In the genomic region with DNA sequence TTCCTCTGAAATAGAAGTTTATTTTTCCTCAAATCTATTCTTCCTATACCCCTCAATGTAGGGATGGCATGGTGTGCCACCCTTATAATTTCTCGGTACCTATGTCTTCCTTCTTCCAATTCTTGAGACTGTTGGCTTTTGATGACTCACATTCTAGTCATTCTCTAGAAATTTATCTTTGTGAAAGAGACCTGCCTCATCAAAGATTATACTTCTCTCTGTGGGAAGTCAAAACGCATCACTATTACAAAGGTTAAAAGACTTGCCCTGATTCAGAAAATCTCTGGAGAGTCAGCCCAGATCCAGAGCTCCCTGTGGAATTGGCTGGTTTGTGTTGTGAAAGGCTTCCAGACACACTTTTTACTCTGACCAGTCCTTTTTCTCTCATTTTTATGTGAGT, we compare ENCODE assay signal across 16 cellular contexts.
"Had no signal": no experiment of that assay in that cellular context is flagged by ENCODE, and none has a peak within 500 bp of the region (broad histone marks: within the 10 kb centered on the region; RNA-seq: fewer than 3 reads in every experiment).

No MANE protein-coding gene starts in this region.

- H3K4me3 Mint-ChIP-seq: activated CD4-positive, alpha-beta T cell treated with anti-CD3 and anti-CD28 coated beads for 36 hours; nephron; T-cell had no signal

- H3K4me1 Mint-ChIP-seq: activated CD4-positive, alpha-beta T cell treated with anti-CD3 and anti-CD28 coated beads for 36 hours; T-cell had no signal

- H3K36me3 Mint-ChIP-seq: T-cell had no signal

- FAIRE-seq: islet of Langerhans had no signal

- H3K4me3 ChIP-seq: adrenal gland, dorsolateral prefrontal cortex, esophagus muscularis mucosa had no signal

- H3K27ac Mint-ChIP-seq: activated CD4-positive, alpha-beta T cell treated with anti-CD3 and anti-CD28 coated beads for 36 hours; nephron; T-cell had no signal

- H3K27me3 Mint-ChIP-seq: activated CD4-positive, alpha-beta T cell treated with anti-CD3 and anti-CD28 coated beads for 36 hours; T-cell had no signal

- DNase-seq: activated CD4-positive, alpha-beta T cell treated with anti-CD3 and anti-CD28 coated beads for 36 hours; activated naive CD4-positive, alpha-beta T cell treated with anti-CD3 and anti-CD28 coated beads, Interleukin-2, amount 50 U/mL, for 16 hours; adrenal gland; brain microvascular endothelial cell; dorsolateral prefrontal cortex; head of caudate nucleus; mesendoderm; stimulated activated CD4-positive, alpha-beta T cell treated with anti-CD3 and anti-CD28 coated beads, Interleukin-12 subunit alpha, Interleukin-12 subunit beta, amount 100 ng/mL, for 4 hours; stimulated activated naive CD4-positive, alpha-beta T cell treated with Interleukin-2 at 50 U/mL for 16 hours; T-cell; T1000; trophoblast cell; WERI-Rb-1 had no signal

- H3K27me3 ChIP-seq: adrenal gland, brain microvascular endothelial cell, dorsolateral prefrontal cortex, esophagus muscularis mucosa had no signal

- H3K36me3 ChIP-seq: adrenal gland, brain microvascular endothelial cell, esophagus muscularis mucosa, WERI-Rb-1 had no signal
